9 cellular contexts compared by ENCODE assay signal in genomic region chr2:105775809-105776559, GRCh38. TPM values are rescaled to one million over a fixed set of nuclear protein-coding genes. Genes with fewer than 3 reads are reported as not detected.
A peak's percentile ranks its signal among the peaks of the same experiment; 100 is the strongest.
DNase-seq lines count a peak whose midpoint lies in the region; ATAC-seq, FAIRE-seq and TF ChIP-seq lines count a peak whose summit lies in the region.
"Had no signal": no experiment of that assay in that cellular context is flagged by ENCODE, and none has a peak within 500 bp of the region (broad histone marks: within the 10 kb centered on the region; RNA-seq: fewer than 3 reads in every experiment).

No MANE protein-coding gene starts in this region.

- H3K4me3 ChIP-seq in AG10803 (ENCODE audit: low read length) (no peak overlapping the region), GM12878 (peak overlapping the region; percentile 29; the same call in 1 of the 2 replicates)

- peak; percentile 48 for DNase-seq in AG10803 (ENCODE audit: low read depth)
- no peak for DNase-seq in GM12878 (ENCODE audit: low read depth, low spot score)
- DNase-seq in NCI-H2196 (lab: John Stamatoyannopoulos, UW; ENCODE audit: unreplicated experiment): no peak
- no peak for DNase-seq in DMS 273 treated with DMSO at 0.1 percent for 48 hours (lab: John Stamatoyannopoulos, UW)
- DNase-seq in NCI-H2081 treated with DMSO at 0.1 percent for 48 hours (lab: John Stamatoyannopoulos, UW): no peak
- DNase-seq: NCI-H82 had no signal

- intact Hi-C loops in GM12878 (cut with micrococcal nuclease; ENCODE audit: unreplicated experiment): no loop called here

- no peak for TF ChIP-seq RAD21 in GM12878 (IDR thresholded peaks at IDR 0.05; ENCODE audit: insufficient read depth, low read depth, low read length)

- TF ChIP-seq POLR2A in GM12878 (IDR thresholded peaks at IDR 0.05; ENCODE audit: low read depth, low read length): no peak

- SMC1A ChIA-PET in GM12878 (lab: Charles Lee; ENCODE audit: uncharacterized antibody, unreplicated experiment): interaction anchor here (0.7 to 2.8 kb wide), 10 partner anchors 12 to 83 kb away, joined by 3 to 10 read pairs (median 3); no protein-coding TSS in a partner anchor

- peaks cover 51% of the 10 kb centered on the region for H3K79me2 ChIP-seq in GM12878 (ENCODE audit: control insufficient read depth, insufficient read depth, low read length)

- H3K9me3 ChIP-seq in GM12878 (replicated peaks; ENCODE audit: control insufficient read depth, insufficient read depth, low read length): no peaks in the 10 kb centered on the region

- H3K9ac ChIP-seq in GM12878 (ENCODE audit: control insufficient read depth, insufficient read depth, low read length): 0 out of 2 replicates have a peak overlapping the region, but pooled peaks have one; percentile 26

- BruUV-seq in GM12878 (replicated peaks; lab: Mats Ljungman, UMichigan): no TSS peak

- peaks cover 0 to 2% of the 10 kb centered on the region in 2 experiments; a peak in 1 of 4 replicates for H3K36me3 ChIP-seq in GM12878 (ENCODE audit: control insufficient read depth in 2 of 2, insufficient read depth in 2 of 2, low read length in 1 of 2)

- POLR2A ChIA-PET in GM12878 (lab: Charles Lee): interaction anchor here (0.8 kb wide), 1 partner anchor 22 kb away, joined by 3 read pairs; no protein-coding TSS in a partner anchor

- TF ChIP-seq EP300 in GM12878 (IDR thresholded peaks at IDR 0.05; ENCODE audit: borderline replicate concordance in 1 of 2, control insufficient read depth in 1 of 2, low read depth in 2 of 2, low read length in 2 of 2): no peak

- in situ Hi-C loops in GM12878 (cut with MboI): no loop called here

- ATAC-seq in GM19043 (IDR thresholded peaks at IDR 0.05; ENCODE audit: low read depth, unreplicated experiment) (peak; percentile 56), HG03354 (IDR thresholded peaks at IDR 0.05; ENCODE audit: poor library complexity, severe bottlenecking, unreplicated experiment) (peak; percentile 59), GM12878 (peak; percentile 82), HG02884 (IDR thresholded peaks at IDR 0.05; ENCODE audit: unreplicated experiment) (no peak)

- H3K4me1 ChIP-seq in GM12878 (ENCODE audit: control insufficient read depth, insufficient read depth, low read length): peaks cover 26% of the 10 kb centered on the region

- peak overlapping the region; percentile 51 for H3K27ac ChIP-seq in GM12878 (ENCODE audit: control insufficient read depth, insufficient read depth)

- H2AFZ ChIP-seq in GM12878 (ENCODE audit: control insufficient read depth, low read depth, low read length): peak overlapping the region; percentile 33

- peak; percentile 7 for FAIRE-seq in GM12878 (lab: Jason Lieb, UNC)

- H4K20me1 ChIP-seq in GM12878 (ENCODE audit: control insufficient read depth, insufficient read depth): no peaks in the 10 kb centered on the region

- H3K27me3 ChIP-seq in GM12878 (replicated peaks in 1 of 2; ENCODE audit: control insufficient read depth in 2 of 2, insufficient read depth in 2 of 2, low read length in 1 of 2): no peaks in the 10 kb centered on the region

- RAD21 ChIA-PET in GM12878 (lab: Charles Lee; ENCODE audit: unreplicated experiment): interaction anchor here (0.8 to 2.3 kb wide), 5 partner anchors 12 to 29 kb away, joined by 3 to 9 read pairs (median 5); no protein-coding TSS in a partner anchor

- TF ChIP-seq CTCF in AG10803 (conservative IDR thresholded peaks at IDR 0.05; ENCODE audit: low read length) (no peak), GM12878 (IDR thresholded peaks at IDR 0.05 in 2 of 3, conservative IDR thresholded peaks at IDR 0.05 in 1 of 3; ENCODE audit: control insufficient read depth in 2 of 3, extremely low read depth in 1 of 3, insufficient read depth in 1 of 3, low read depth in 3 of 3, low read length in 3 of 3) (no peak)

- CTCF ChIA-PET in GM12878 (lab: Yijun Ruan, JAX): interaction anchor here (0.9 to 1.3 kb wide), 3 partner anchors 12 to 199 kb away, joined by 3 to 5 read pairs (median 4); no protein-coding TSS in a partner anchor

- H3K4me2 ChIP-seq in GM12878 (ENCODE audit: control insufficient read depth, insufficient read depth): peak overlapping the region; percentile 85

- 23% methylated on average over 11 of the region's 11 CpGs for WGBS in GM12878 (ENCODE audit: insufficient coverage, insufficient replicate concordance, low lambda C conversion rate, missing lambda C conversion rate)

TF ChIP-seq in GM12878, 131 proteins besides CTCF, POLR2A, EP300 and RAD21:
- TF ChIP-seq IKZF1 (conservative IDR thresholded peaks at IDR 0.05) (peak; percentile 49; the same call in 1 of the 2 replicates), RUNX3 (IDR thresholded peaks at IDR 0.05; ENCODE audit: low read length) (peak; percentile 5; the same call in 1 of the 2 replicates), ZBTB40 (IDR thresholded peaks at IDR 0.05; ENCODE audit: borderline replicate concordance) (peak; percentile 31; the same call in 1 of the 2 replicates), GABPA (IDR thresholded peaks at IDR 0.05; ENCODE audit: low read depth) (peak; percentile 67), EED (IDR thresholded peaks at IDR 0.05; ENCODE audit: low read depth) (peak; percentile 51; the same call in 1 of the 2 replicates), BACH1 (IDR thresholded peaks at IDR 0.05; ENCODE audit: borderline replicate concordance) (no peak), SPI1 (IDR thresholded peaks at IDR 0.05; ENCODE audit: borderline replicate concordance, insufficient read depth, low read depth, low read length) (peak; percentile 24; the same call in 1 of the 2 replicates), USF2 (IDR thresholded peaks at IDR 0.05; ENCODE audit: borderline replicate concordance, low read depth, low read length) (no peak), ATF2 (IDR thresholded peaks at IDR 0.05; ENCODE audit: low read length) (no peak)

RNA-seq across cellular contexts. Expression of gene NCK2, which starts 31.3 kb away (rescaled TPM):
- total RNA-seq in GM12878 (2013; cell fraction: nucleolus; rRNA removed): 14.3 and 15.4 TPM in 2 replicates
- total RNA-seq in GM12878 (2014; rRNA removed) (25.1 and 25.4 TPM in 2 replicates), GM12878 (2014; rRNA removed; fragmentation: Illumina TruSeq; extraction: Trizol) (13.5 and 15.3 TPM in 2 replicates), GM12878 (2021) (30.9 and 36.5 TPM in 2 replicates)
- 5.6 TPM for polyA plus RNA-seq in GM12878 (2011; ENCODE audit: low read depth)
- polyA plus RNA-seq in GM12878 (2011; rRNA removed) (11.6 and 13.0 TPM in 2 replicates), GM12878 (2014; fragmentation: Illumina TruSeq; extraction: Trizol) (10.1 and 15.4 TPM in 2 replicates), GM12878 (2014; fragmentation: Nextera tagmentation; extraction: Ambion mirVana) (1 to 10 TPM; 1.2 to 3.1 TPM), GM12878 (2014; rRNA removed) (28.1 and 31.1 TPM in 2 replicates), GM12878 (2016; fragmentation: Nextera tagmentation; extraction: Ambion mirVana) (1 to 10 TPM; 5.2 to 7.2 TPM)
- polyA plus RNA-seq in GM12878 (2011; cell fraction: cytosol; rRNA removed): 12.3 and 19.8 TPM in 2 replicates
- 10.9 and 14.6 TPM in 2 replicates for polyA plus RNA-seq in GM12878 (2011; cell fraction: nucleus; rRNA removed)
- 19.1 and 19.3 TPM in 2 replicates for polyA plus RNA-seq in GM12878 (2012)
- 14.9 and 16.7 TPM in 2 replicates for polyA minus RNA-seq in GM12878 (2011; rRNA and poly(A)+ RNA removed)
- 4.4 and 9.6 TPM in 2 replicates for polyA minus RNA-seq in GM12878 (2011; cell fraction: cytosol; rRNA and poly(A)+ RNA removed)
- polyA minus RNA-seq in GM12878 (2011; cell fraction: nucleus; rRNA and poly(A)+ RNA removed): 8.1 and 14.5 TPM in 2 replicates
